Comparison of ENCODE assay signal across 2 cellular contexts in genomic region chr12:55816876-55817351, GRCh38.
TF ChIP-seq lines count a peak whose summit lies in the region.

No MANE protein-coding gene starts in this region.

TF ChIP-seq in SK-N-SH, 30 proteins besides CTCF, POLR2A, EP300 and RAD21 (continued from another document):
- no peak for TF ChIP-seq ZBTB33 (IDR thresholded peaks at IDR 0.05; ENCODE audit: borderline replicate concordance, low read depth)
- TF ChIP-seq YY1 (IDR thresholded peaks at IDR 0.05; ENCODE audit: low read depth) = no peak
- TF ChIP-seq MXI1 (IDR thresholded peaks at IDR 0.05; ENCODE audit: low read depth, low read length) = no peak
- TF ChIP-seq JUND (IDR thresholded peaks at IDR 0.05) = no peak
- TF ChIP-seq SMC3 (IDR thresholded peaks at IDR 0.05; ENCODE audit: low read depth, low read length) = no peak
- TF ChIP-seq MAX (IDR thresholded peaks at IDR 0.05; ENCODE audit: low read depth) = no peak; the same call in 1 of the 2 replicates
- TF ChIP-seq RXRA (IDR thresholded peaks at IDR 0.05; ENCODE audit: borderline replicate concordance, low read depth) = no peak
- TF ChIP-seq TCF12 (IDR thresholded peaks at IDR 0.05) = no peak
- no peak for TF ChIP-seq GATA2 (CRISPR knock-in tag; IDR thresholded peaks at IDR 0.05)
- TF ChIP-seq USF1 (IDR thresholded peaks at IDR 0.05; ENCODE audit: borderline replicate concordance, low read depth) = no peak
- no peak for TF ChIP-seq SIN3A (IDR thresholded peaks at IDR 0.05; ENCODE audit: borderline replicate concordance, low read depth, low read length)
- TF ChIP-seq POLR2AphosphoS5 (IDR thresholded peaks at IDR 0.05; ENCODE audit: low read depth, low read length) = no peak

TF ChIP-seq in liver, 16 proteins besides CTCF, POLR2A, EP300 and RAD21 (continued from another document):
- no peak for TF ChIP-seq REST (IDR thresholded peaks at IDR 0.05)
TF ChIP-seq in liver: peak in this region for 0.
